14 cellular contexts compared by ENCODE assay signal in genomic region chr18:75548353-75548752, GRCh38.
DNase-seq lines count a peak whose midpoint lies in the region; ATAC-seq, FAIRE-seq and TF ChIP-seq lines count a peak whose summit lies in the region.
"Had no signal": no experiment of that assay in that cellular context is flagged by ENCODE, and none has a peak within 500 bp of the region (broad histone marks: within the 10 kb centered on the region; RNA-seq: fewer than 3 reads in every experiment).

No MANE protein-coding gene starts in this region.

- no peaks in the 10 kb centered on the region for H3K4me1 ChIP-seq in DND-41 (ENCODE audit: insufficient read depth, low read length)
- H3K4me1 ChIP-seq in GM12878 (ENCODE audit: control insufficient read depth, insufficient read depth, low read length), result no peaks in the 10 kb centered on the region
- H3K4me1 ChIP-seq in right lobe of liver, result no peaks in the 10 kb centered on the region

- H3K79me2 ChIP-seq in DND-41 (ENCODE audit: insufficient read depth, low read length) (no peaks in the 10 kb centered on the region), GM12878 (ENCODE audit: control insufficient read depth, insufficient read depth, low read length) (no peaks in the 10 kb centered on the region)

- H3K4me3 Mint-ChIP-seq in CD14-positive monocyte, result no peak overlapping the region
- H3K4me3 Mint-ChIP-seq: CD8-positive, alpha-beta memory T cell; central memory CD8-positive, alpha-beta T cell; immature natural killer cell had no signal

- H4K20me1 ChIP-seq in DND-41 (ENCODE audit: insufficient read depth, low read length) (no peaks in the 10 kb centered on the region), GM12878 (ENCODE audit: control insufficient read depth, insufficient read depth) (no peaks in the 10 kb centered on the region)

- no peaks in the 10 kb centered on the region for H3K4me1 Mint-ChIP-seq in CD14-positive monocyte
- H3K4me1 Mint-ChIP-seq: CD8-positive, alpha-beta memory T cell; central memory CD8-positive, alpha-beta T cell; immature natural killer cell had no signal

- intact Hi-C loops in GM12878 (cut with micrococcal nuclease; ENCODE audit: unreplicated experiment) (no loop called here), right lobe of liver (cut with DNase I) (no loop called here), CD14-positive monocyte (cut with micrococcal nuclease) (no loop called here)

- CTCF ChIA-PET in GM12878 (lab: Yijun Ruan, JAX), result no interaction called here

- no peak for TF ChIP-seq POLR2A in GM12878 (IDR thresholded peaks at IDR 0.05; ENCODE audit: low read depth, low read length)
- TF ChIP-seq POLR2A in right lobe of liver (IDR thresholded peaks at IDR 0.05), result no peak

- TF ChIP-seq CTCF in DND-41 (IDR thresholded peaks at IDR 0.05; ENCODE audit: borderline replicate concordance, extremely low read depth, low read length, poor library complexity, severe bottlenecking), result no peak
- no peak for TF ChIP-seq CTCF in GM12878 (IDR thresholded peaks at IDR 0.05 in 2 of 3, conservative IDR thresholded peaks at IDR 0.05 in 1 of 3; ENCODE audit: control insufficient read depth in 2 of 3, extremely low read depth in 1 of 3, insufficient read depth in 1 of 3, low read depth in 3 of 3, low read length in 3 of 3)
- no peak for TF ChIP-seq CTCF in right lobe of liver (IDR thresholded peaks at IDR 0.05)
- no peak for TF ChIP-seq CTCF in CD14-positive monocyte (IDR thresholded peaks at IDR 0.05)

- TF ChIP-seq EP300 in GM12878 (IDR thresholded peaks at IDR 0.05; ENCODE audit: borderline replicate concordance in 1 of 2, control insufficient read depth in 1 of 2, low read depth in 2 of 2, low read length in 2 of 2), result no peak

- H3K9me3 ChIP-seq in DND-41 (ENCODE audit: insufficient read depth, low read length, severe bottlenecking), result no peaks in the 10 kb centered on the region
- no peaks in the 10 kb centered on the region for H3K9me3 ChIP-seq in GM12878 (replicated peaks; ENCODE audit: control insufficient read depth, insufficient read depth, low read length)
- no peaks in the 10 kb centered on the region for H3K9me3 ChIP-seq in right lobe of liver

- H3K27ac ChIP-seq in DND-41 (ENCODE audit: low read length) (no peak overlapping the region), GM12878 (ENCODE audit: control insufficient read depth, insufficient read depth) (no peak overlapping the region), right lobe of liver (no peak overlapping the region)

- no peak overlapping the region for H3K27ac Mint-ChIP-seq in CD14-positive monocyte
- H3K27ac Mint-ChIP-seq: CD8-positive, alpha-beta memory T cell; immature natural killer cell had no signal

- H2AFZ ChIP-seq in DND-41 (ENCODE audit: low read depth, low read length) (no peak overlapping the region), GM12878 (ENCODE audit: control insufficient read depth, low read depth, low read length) (no peak overlapping the region)

- in situ Hi-C loops in GM12878 (cut with MboI), result no loop called here

- no peak overlapping the region for H3K9ac ChIP-seq in DND-41 (ENCODE audit: low read depth, low read length)
- no peak overlapping the region for H3K9ac ChIP-seq in GM12878 (ENCODE audit: control insufficient read depth, insufficient read depth, low read length)

- SMC1A ChIA-PET in GM12878 (lab: Charles Lee; ENCODE audit: uncharacterized antibody, unreplicated experiment), result no interaction called here

- RAD21 ChIA-PET in GM12878 (lab: Charles Lee; ENCODE audit: unreplicated experiment), result no interaction called here

- no peak overlapping the region for H3K4me3 ChIP-seq in DND-41 (ENCODE audit: low read depth in 1 of 2, low read length in 2 of 2)
- H3K4me3 ChIP-seq in GM12878, result no peak overlapping the region
- H3K4me3 ChIP-seq in right lobe of liver, result no peak overlapping the region

- H3K27me3 ChIP-seq in DND-41 (ENCODE audit: insufficient read depth, low read length, poor library complexity) (peaks cover 3% of the 10 kb centered on the region), GM12878 (replicated peaks in 1 of 2; ENCODE audit: control insufficient read depth in 2 of 2, insufficient read depth in 2 of 2, low read length in 1 of 2) (no peaks in the 10 kb centered on the region; a peak in 1 of 4 replicates), right lobe of liver (no peaks in the 10 kb centered on the region)

- H3K4me2 ChIP-seq in DND-41 (ENCODE audit: insufficient read depth, low read length) (no peak overlapping the region), GM12878 (ENCODE audit: control insufficient read depth, insufficient read depth) (no peak overlapping the region)

- H3K27me3 Mint-ChIP-seq in CD14-positive monocyte (ENCODE audit: low read depth in 3 of 3), result peaks cover 0 to 3% (median 1%) of the 10 kb centered on the region in 3 donors

- BruUV-seq in GM12878 (replicated peaks; lab: Mats Ljungman, UMichigan), result no TSS peak

- peak; percentile 58 for ATAC-seq in DND-41 (ENCODE audit: insufficient read depth, low read depth)
- ATAC-seq in GM12878, result no peak
- ATAC-seq in right lobe of liver, result no peak

- H3K36me3 ChIP-seq in DND-41 (ENCODE audit: insufficient read depth, low read length), result no peaks in the 10 kb centered on the region
- no peaks in the 10 kb centered on the region for H3K36me3 ChIP-seq in GM12878 (ENCODE audit: control insufficient read depth in 2 of 2, insufficient read depth in 2 of 2, low read length in 1 of 2)
- no peaks in the 10 kb centered on the region for H3K36me3 ChIP-seq in right lobe of liver

- peaks cover 0 to 20% (median 5%) of the 10 kb centered on the region in 7 donors for H3K9me3 Mint-ChIP-seq in CD14-positive monocyte
- H3K9me3 Mint-ChIP-seq: central memory CD8-positive, alpha-beta T cell had no signal

- DNase-seq in A172 (ENCODE audit: low spot score) (peak; percentile 26), DND-41 (peak; percentile 52), NCI-H2196 (lab: John Stamatoyannopoulos, UW; ENCODE audit: unreplicated experiment) (peak; percentile 54), GM12878 (ENCODE audit: low read depth, low spot score) (no peak), foreskin melanocyte (no peak), right lobe of liver (no peak), CD14-positive monocyte (ENCODE audit: low spot score) (no peak), EL (no peak)
- DNase-seq: activated CD4-positive, alpha-beta T cell treated with anti-CD3 and anti-CD28 coated beads for 4 hours; activated effector memory CD4-positive, alpha-beta T cell treated with anti-CD3 and anti-CD28 coated beads, Interleukin-2, amount 50 U/mL, for 16 hours; CD8-positive, alpha-beta memory T cell; immature natural killer cell; Right ventricle myocardium superior had no signal

- no peak for FAIRE-seq in GM12878 (lab: Jason Lieb, UNC)

- H3K36me3 Mint-ChIP-seq in CD14-positive monocyte, result no peaks in the 10 kb centered on the region
- H3K36me3 Mint-ChIP-seq: CD8-positive, alpha-beta memory T cell; immature natural killer cell had no signal

- no peak for TF ChIP-seq RAD21 in GM12878 (IDR thresholded peaks at IDR 0.05; ENCODE audit: insufficient read depth, low read depth, low read length)

- POLR2A ChIA-PET in GM12878 (lab: Charles Lee), result no interaction called here

- 3% methylated on average over 6 of the region's 6 CpGs for WGBS in GM12878 (ENCODE audit: insufficient coverage, insufficient replicate concordance, low lambda C conversion rate, missing lambda C conversion rate)
- 30% methylated on average over 4 of the region's 6 CpGs for WGBS in right lobe of liver (ENCODE audit: insufficient coverage, low coverage, low lambda C conversion rate, missing lambda C conversion rate)

TF ChIP-seq in GM12878, 131 proteins besides CTCF, POLR2A, EP300 and RAD21:
- no peak for TF ChIP-seq ZNF24 (IDR thresholded peaks at IDR 0.05)
- TF ChIP-seq BMI1 (IDR thresholded peaks at IDR 0.05; ENCODE audit: borderline replicate concordance), result 0 out of 2 replicates have a peak, but pooled peaks have one; percentile 48

Comparison
In these comparisons a context has a peak if more than half of its experiments do, and no peak if none do; other contexts are left out.
1. DNase-seq: peak in A172 (single experiment), DND-41 (single experiment) and NCI-H2196 (single experiment); none in GM12878 (single experiment), foreskin melanocyte (single experiment), right lobe of liver (0 of 3), CD14-positive monocyte (single experiment) and EL (single experiment).